Comparison of ENCODE assay signal across 21 cellular contexts in the genomic region with DNA sequence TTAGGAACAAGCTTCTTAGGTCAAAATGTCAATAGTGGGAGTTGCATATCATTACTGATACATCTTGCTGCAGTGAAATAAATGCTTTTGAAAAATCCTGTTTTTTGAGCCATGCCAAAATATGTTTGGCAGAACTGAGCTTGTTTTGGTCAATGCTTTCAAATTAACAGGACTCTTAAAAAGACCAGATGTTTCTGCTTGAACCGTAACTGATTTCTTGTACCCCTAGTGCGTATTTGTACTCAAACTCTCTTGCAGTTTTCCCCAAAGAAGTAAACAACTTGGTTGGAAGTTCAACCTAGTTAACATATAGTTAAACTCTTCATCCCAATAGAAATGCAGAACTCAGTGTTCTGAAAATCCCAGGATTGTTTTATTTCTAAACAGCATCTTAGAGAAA. TPM values are rescaled to one million over a fixed set of nuclear protein-coding genes. Genes with fewer than 3 reads are reported as not detected.
DNase-seq lines count a peak whose midpoint lies in the region; ATAC-seq and TF ChIP-seq lines count a peak whose summit lies in the region.
"Had no signal": no experiment of that assay in that cellular context is flagged by ENCODE, and none has a peak within 500 bp of the region (broad histone marks: within the 10 kb centered on the region; RNA-seq: fewer than 3 reads in every experiment).

No MANE protein-coding gene starts in this region.

- no peak overlapping the region for H3K27ac ChIP-seq in smooth muscle cell (ENCODE audit: low read depth)

- H3K79me2 ChIP-seq in smooth muscle cell (ENCODE audit: low read depth) = no peaks in the 10 kb centered on the region

- H3K9ac ChIP-seq in smooth muscle cell (ENCODE audit: low read depth) = no peak overlapping the region

- H3K36me3 ChIP-seq in smooth muscle cell (ENCODE audit: low read depth) = no peaks in the 10 kb centered on the region
- H3K36me3 ChIP-seq: right lobe of liver, uterus had no signal

- peak; percentile 16 for DNase-seq in EL
- peak in 1 of 2 donors; percentile 34 for DNase-seq in foreskin fibroblast
- DNase-seq in smooth muscle cell (lab: John Stamatoyannopoulos, UW; ENCODE audit: unreplicated experiment) = no peak
- no peak for DNase-seq in LoVo (ENCODE audit: low spot score)
- no peak for DNase-seq in NAMALWA (ENCODE audit: low spot score)
- DNase-seq: activated CD4-positive, alpha-beta T cell treated with anti-CD3 and anti-CD28 coated beads for 4 hours; aorta; CD4-positive, alpha-beta memory T cell; DMS53; effector CD4-positive, alpha-beta T cell; mesendoderm; NCI-H510A; NK-92 treated with Interleukin-12 subunit alpha and Interleukin-12 subunit beta, amount 100 ng/mL, for 24 hours; substantia nigra; T-helper 17 cell had no signal

- H2AFZ ChIP-seq in smooth muscle cell (ENCODE audit: low read depth) = no peak overlapping the region

- no peaks in the 10 kb centered on the region for H3F3A ChIP-seq in smooth muscle cell (ENCODE audit: low read depth)

- H3K27me3 ChIP-seq in smooth muscle cell (ENCODE audit: low read depth) = peaks cover 22% of the 10 kb centered on the region
- H3K27me3 ChIP-seq: right lobe of liver, uterus had no signal

- peak overlapping the region; percentile 17 for H3K4me2 ChIP-seq in smooth muscle cell

- no peak for ATAC-seq in GM21390 (IDR thresholded peaks at IDR 0.05; ENCODE audit: unreplicated experiment)
- ATAC-seq: T-helper 17 cell had no signal

- H3K4me1 ChIP-seq in smooth muscle cell (ENCODE audit: low read depth) = no peaks in the 10 kb centered on the region
- H3K4me1 ChIP-seq: uterus had no signal

- H4K20me1 ChIP-seq in smooth muscle cell (ENCODE audit: low read depth) = no peaks in the 10 kb centered on the region

- no peaks in the 10 kb centered on the region for H3K9me3 ChIP-seq in smooth muscle cell (replicated peaks; ENCODE audit: low read depth)
- H3K9me3 ChIP-seq: right lobe of liver, uterus had no signal

- TF ChIP-seq CTCF in WI38 (IDR thresholded peaks at IDR 0.05; ENCODE audit: low read depth, low read length) (no peak), foreskin fibroblast (IDR thresholded peaks at IDR 0.05; ENCODE audit: low read depth, low read length) (no peak), smooth muscle cell (IDR thresholded peaks at IDR 0.05; ENCODE audit: borderline replicate concordance, insufficient read depth, poor library complexity, severe bottlenecking) (no peak)

- WGBS in smooth muscle cell (ENCODE audit: low lambda C conversion rate) = 76% methylated on average over 2 of the region's 2 CpGs

- H3K4me3 ChIP-seq in WI38 (ENCODE audit: low read depth, low read length) (peak overlapping the region; percentile 73), foreskin fibroblast (ENCODE audit: low read depth in 1 of 2, low read length in 2 of 2) (peak overlapping the region; percentile 82 to 88), smooth muscle cell (peak overlapping the region; percentile 17)
- H3K4me3 ChIP-seq: right lobe of liver had no signal

RNA-seq across cellular contexts. Expression of a gene that starts 3.4 kb away (rescaled TPM):
- 0.81 and 12.5 TPM in 2 replicates for total RNA-seq in smooth muscle cell
- polyA plus RNA-seq in smooth muscle cell = 0.06 and 0.32 TPM in 2 replicates
- total RNA-seq: activated T-helper 1 cell treated with anti-CD3 and anti-CD28 coated beads, Interleukin-12 subunit alpha, Interleukin-12 subunit beta, Interleukin-2, Interleukin-4 antibody, amounts not matched to agents 30 ng/mL and 10 ng/mL and 1 ng/mL, durations not matched to agents 14 hours and 24 hours and 36 hours; CD4-positive, alpha-beta memory T cell; SK-MEL-5 had no signal
- polyA plus RNA-seq: CD4-positive, alpha-beta memory T cell had no signal

Comparison
In these comparisons a context has a peak if more than half of its experiments do, and no peak if none do; other contexts are left out.
1. H3K4me3 ChIP-seq: peak in every context shown above with its lines; median percentile 85 in foreskin fibroblast; 73 in WI38; 17 in smooth muscle cell.